Comparison of ENCODE assay signal across 10 cellular contexts in genomic region chr6:2744206-2744771, GRCh38. TPM values are rescaled to one million over a fixed set of nuclear protein-coding genes. Genes with fewer than 3 reads are reported as not detected.
DNase-seq lines count a peak whose midpoint lies in the region; ATAC-seq and TF ChIP-seq lines count a peak whose summit lies in the region.
"Had no signal": no experiment of that assay in that cellular context is flagged by ENCODE, and none has a peak within 500 bp of the region (broad histone marks: within the 10 kb centered on the region; RNA-seq: fewer than 3 reads in every experiment).

No MANE protein-coding gene starts in this region.

- H3K4me1 ChIP-seq in gastroesophageal sphincter (peaks cover 0 to 12% (median 0%) of the 10 kb centered on the region in 3 donors), skeletal muscle tissue (ENCODE audit: control insufficient read depth in 3 of 3, insufficient read depth in 3 of 3, low read length in 3 of 3) (peaks cover 28 to 58% (median 35%) of the 10 kb centered on the region in 3 donors), mesendoderm (ENCODE audit: control insufficient read depth, low read depth, low read length) (peaks cover 2% of the 10 kb centered on the region)

- H3K4me2 ChIP-seq in mesendoderm (ENCODE audit: low read length): no peak overlapping the region

- no peak overlapping the region for H3K4ac ChIP-seq in mesendoderm (ENCODE audit: low read depth, low read length)

- H3K9me3 Mint-ChIP-seq in activated naive CD8-positive, alpha-beta T cell treated with anti-CD3 and anti-CD28 coated beads for 36 hours: no peaks in the 10 kb centered on the region
- H3K9me3 Mint-ChIP-seq: dendritic cell treated with granulocyte-macrophage colony-stimulating factor and Interleukin-4, amounts not matched to agents 40 ng/mL and 50 ng/mL, for 4 days had no signal

- TF ChIP-seq EP300 in gastroesophageal sphincter (IDR thresholded peaks at IDR 0.05): no peak

- no peak overlapping the region for H2AK5ac ChIP-seq in mesendoderm (ENCODE audit: low read length)

- H4K5ac ChIP-seq in mesendoderm (ENCODE audit: low read length): no peak overlapping the region

- no peak overlapping the region for H4K8ac ChIP-seq in mesendoderm (ENCODE audit: low read depth, low read length)

- H3K9ac ChIP-seq in skeletal muscle tissue (ENCODE audit: low read depth in 1 of 3, low read length in 3 of 3) (peak overlapping the region in 2 of 3 donors; percentile 32 to 79), mesendoderm (ENCODE audit: low read length) (no peak overlapping the region)

- ATAC-seq in gastroesophageal sphincter: no peak

- H3K4me3 ChIP-seq in gastroesophageal sphincter: no peak overlapping the region
- H3K4me3 ChIP-seq in skeletal muscle tissue (ENCODE audit: low read length in 3 of 3): peak overlapping the region in 2 of 3 donors; percentile 61 to 74
- H3K4me3 ChIP-seq in mesendoderm (ENCODE audit: low read length): no peak overlapping the region

- no peak for TF ChIP-seq POLR2A in gastroesophageal sphincter (IDR thresholded peaks at IDR 0.05)

- no peak overlapping the region for H3K27ac Mint-ChIP-seq in activated naive CD8-positive, alpha-beta T cell treated with anti-CD3 and anti-CD28 coated beads for 36 hours
- H3K27ac Mint-ChIP-seq: dendritic cell treated with granulocyte-macrophage colony-stimulating factor and Interleukin-4, amounts not matched to agents 40 ng/mL and 50 ng/mL, for 4 days had no signal

- no peak overlapping the region for H3K27ac ChIP-seq in gastroesophageal sphincter
- peak overlapping the region; percentile 57 for H3K27ac ChIP-seq in skeletal muscle tissue (ENCODE audit: low read depth, low read length)
- no peak overlapping the region for H3K27ac ChIP-seq in mesendoderm (ENCODE audit: low read depth, low read length)

- H3K9me3 ChIP-seq in gastroesophageal sphincter (no peaks in the 10 kb centered on the region), skeletal muscle tissue (ENCODE audit: control insufficient read depth in 3 of 3, low read length in 3 of 3) (no peaks in the 10 kb centered on the region)

- H2BK15ac ChIP-seq in mesendoderm (replicated peaks; ENCODE audit: low read depth): no peak overlapping the region

- 54 to 64% methylated on average over 3 to 8 of the region's 9 CpGs for WGBS in gastroesophageal sphincter (ENCODE audit: low coverage in 1 of 2), 2 donors
- no CpG with 5 or more reads among the region's 9 CpGs for WGBS in mesendoderm (ENCODE audit: extremely low coverage, insufficient coverage, low lambda C conversion rate)

- peaks cover 3% of the 10 kb centered on the region for H3K4me1 Mint-ChIP-seq in activated naive CD8-positive, alpha-beta T cell treated with anti-CD3 and anti-CD28 coated beads for 36 hours

- TF ChIP-seq CTCF in gastroesophageal sphincter (IDR thresholded peaks at IDR 0.05): peak in 3 of 4 experiments; percentile 7 to 32 (median 27)

- H3K27me3 Mint-ChIP-seq in activated naive CD8-positive, alpha-beta T cell treated with anti-CD3 and anti-CD28 coated beads for 36 hours: no peaks in the 10 kb centered on the region
- H3K27me3 Mint-ChIP-seq: dendritic cell treated with granulocyte-macrophage colony-stimulating factor and Interleukin-4, amounts not matched to agents 40 ng/mL and 50 ng/mL, for 4 days had no signal

- H3K36me3 ChIP-seq in gastroesophageal sphincter (no peaks in the 10 kb centered on the region), skeletal muscle tissue (ENCODE audit: control insufficient read depth in 3 of 3, insufficient read depth in 3 of 3, low read length in 3 of 3) (no peaks in the 10 kb centered on the region), mesendoderm (ENCODE audit: control insufficient read depth, insufficient read depth, low read length) (no peaks in the 10 kb centered on the region)

- H3K23ac ChIP-seq in mesendoderm (ENCODE audit: low read length): no peak overlapping the region

- H3K79me1 ChIP-seq in mesendoderm (ENCODE audit: low read length): no peaks in the 10 kb centered on the region

- H3K27me3 ChIP-seq in gastroesophageal sphincter: no peaks in the 10 kb centered on the region
- H3K27me3 ChIP-seq in skeletal muscle tissue (ENCODE audit: control insufficient read depth in 3 of 3, insufficient read depth in 3 of 3, low read length in 3 of 3): no peaks in the 10 kb centered on the region
- no peaks in the 10 kb centered on the region for H3K27me3 ChIP-seq in mesendoderm (ENCODE audit: insufficient read depth, low read length, poor library complexity)

- no peaks in the 10 kb centered on the region for H3K36me3 Mint-ChIP-seq in activated naive CD8-positive, alpha-beta T cell treated with anti-CD3 and anti-CD28 coated beads for 36 hours

- no peak overlapping the region for H2BK5ac ChIP-seq in mesendoderm (ENCODE audit: low read length)

- H3K79me2 ChIP-seq in mesendoderm (ENCODE audit: control insufficient read depth, insufficient read depth, low read length): no peaks in the 10 kb centered on the region

- H2BK120ac ChIP-seq in mesendoderm (ENCODE audit: low read depth, low read length): no peak overlapping the region

- no peak overlapping the region for H3K56ac ChIP-seq in mesendoderm (ENCODE audit: low read length)

- no peak overlapping the region for H3K18ac ChIP-seq in mesendoderm (ENCODE audit: low read length)

- no peak overlapping the region for H3K4me3 Mint-ChIP-seq in activated naive CD8-positive, alpha-beta T cell treated with anti-CD3 and anti-CD28 coated beads for 36 hours
- H3K4me3 Mint-ChIP-seq: dendritic cell treated with granulocyte-macrophage colony-stimulating factor and Interleukin-4, amounts not matched to agents 40 ng/mL and 50 ng/mL, for 4 days had no signal

- peak; percentile 74 for DNase-seq in DMS 273 (lab: John Stamatoyannopoulos, UW; ENCODE audit: unreplicated experiment)
- no peak for DNase-seq in DMS 273 treated with DMSO at 0.1 percent for 48 hours (lab: John Stamatoyannopoulos, UW)
- peak; percentile 22 for DNase-seq in RKO (ENCODE audit: low spot score)
- DNase-seq in mesendoderm: no peak
- no peak for DNase-seq in hepatic stellate cell (ENCODE audit: low spot score)
- DNase-seq in activated naive CD8-positive, alpha-beta T cell treated with anti-CD3 and anti-CD28 coated beads for 36 hours: no peak
- DNase-seq: 8988T had no signal

RNA-seq across cellular contexts. Expression of gene MYLK4, which starts 6.4 kb away (rescaled TPM):
- 1 to 10 TPM in 1 of 4 donors, under 1 TPM in 3; 0.31 to 1.2 (median 0.56) TPM for total RNA-seq in gastroesophageal sphincter
- total RNA-seq in skeletal muscle tissue: 5.7 TPM
- 0.10 TPM for polyA plus RNA-seq in mesendoderm (2013, experiment 1 of 2)
- polyA plus RNA-seq in mesendoderm (2013, experiment 2 of 2): 0.08 TPM
- under 1 TPM; 0.10 to 0.21 TPM for total RNA-seq in activated naive CD8-positive, alpha-beta T cell treated with anti-CD3 and anti-CD28 coated beads for 36 hours

RNA-seq across cellular contexts. Expression of gene WRNIP1, which starts 20.9 kb away (rescaled TPM):
- 10 to 100 TPM; 48.1 to 66.1 (median 57.1) TPM for total RNA-seq in gastroesophageal sphincter
- total RNA-seq in skeletal muscle tissue: 27.7 TPM
- 34.4 TPM for polyA plus RNA-seq in mesendoderm (2013, experiment 1 of 2)
- polyA plus RNA-seq in mesendoderm (2013, experiment 2 of 2): 35.4 TPM
- total RNA-seq in activated naive CD8-positive, alpha-beta T cell treated with anti-CD3 and anti-CD28 coated beads for 36 hours: 10 to 100 TPM; 47.6 to 47.8 TPM

Comparison
In these comparisons a context has a peak if more than half of its experiments do, and no peak if none do; other contexts are left out.
1. DNase-seq: peak in DMS 273 (single experiment) and RKO (single experiment); none in DMS 273 treated with DMSO at 0.1 percent for 48 hours (single experiment), mesendoderm (single experiment), hepatic stellate cell (single experiment) and activated naive CD8-positive, alpha-beta T cell treated with anti-CD3 and anti-CD28 coated beads for 36 hours (single experiment).
2. H3K4me3 ChIP-seq: peak in skeletal muscle tissue (2 of 3); none in gastroesophageal sphincter (0 of 2) and mesendoderm (single experiment).